In the genomic region with DNA sequence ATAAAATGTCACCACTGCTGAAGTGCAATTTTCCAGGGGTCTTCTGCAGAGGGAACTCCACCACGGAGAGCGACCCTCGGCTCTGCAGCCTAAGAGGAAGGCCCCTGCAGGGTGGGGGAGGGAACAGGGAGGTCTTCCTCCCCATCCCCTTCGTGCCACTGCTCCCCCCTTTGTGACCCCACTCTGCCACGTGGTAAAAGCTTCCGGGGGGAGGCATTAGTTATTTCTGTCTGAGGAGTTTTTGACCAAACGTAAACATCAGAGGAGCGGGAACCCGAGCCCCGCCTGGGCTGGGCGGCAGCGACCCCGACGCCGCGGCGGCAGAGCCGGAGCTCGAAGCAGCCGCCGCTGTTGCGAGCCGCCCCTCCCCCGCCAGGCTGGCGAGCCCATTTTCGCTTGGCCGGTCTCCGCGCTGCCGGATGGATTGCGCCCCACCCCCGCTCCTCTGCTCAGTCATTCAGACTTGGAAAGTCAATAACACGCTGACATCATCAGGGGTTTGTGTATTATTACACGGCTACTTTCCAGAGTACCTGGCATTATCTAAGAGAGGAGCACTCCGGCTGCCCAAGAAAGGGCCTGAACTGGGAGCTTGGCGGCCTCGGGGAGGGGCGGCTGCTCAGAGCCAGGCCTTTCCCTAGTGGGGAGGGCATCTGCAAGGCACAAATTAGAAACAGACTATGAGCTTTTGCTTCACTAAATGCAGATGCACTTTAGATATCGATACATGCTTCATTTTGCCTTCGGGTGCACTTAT, we compare ENCODE assay signal across 8 cellular contexts.
DNase-seq lines count a peak whose midpoint lies in the region; ATAC-seq, FAIRE-seq and TF ChIP-seq lines count a peak whose summit lies in the region.

No MANE protein-coding gene starts in this region.

- no peaks in the 10 kb centered on the region for H3K27me3 ChIP-seq in HepG2 (ENCODE audit: control insufficient read depth in 1 of 2, insufficient read depth in 2 of 2, low read length in 2 of 2)

- TF ChIP-seq POLR2A in HepG2 (IDR thresholded peaks at IDR 0.05; ENCODE audit: insufficient read depth in 1 of 2, low read depth in 2 of 2, low read length in 2 of 2), result peak; percentile 14 to 15; a peak in 2 of 4 replicates

- H3K9me3 Mint-ChIP-seq in dendritic cell treated with granulocyte-macrophage colony-stimulating factor and Interleukin-4, amounts not matched to agents 40 ng/mL and 50 ng/mL, for 4 days, result no peaks in the 10 kb centered on the region

- no peaks in the 10 kb centered on the region for H3K9me3 ChIP-seq in HepG2 (ENCODE audit: low read length)

- peak; percentile 52 for FAIRE-seq in HepG2 (lab: Jason Lieb, UNC)

- peak overlapping the region; percentile 98 for H3K27ac Mint-ChIP-seq in dendritic cell treated with granulocyte-macrophage colony-stimulating factor and Interleukin-4, amounts not matched to agents 40 ng/mL and 50 ng/mL, for 4 days

- no peaks in the 10 kb centered on the region for H3K27me3 Mint-ChIP-seq in dendritic cell treated with granulocyte-macrophage colony-stimulating factor and Interleukin-4, amounts not matched to agents 40 ng/mL and 50 ng/mL, for 4 days

- H3K4me1 Mint-ChIP-seq in dendritic cell treated with granulocyte-macrophage colony-stimulating factor and Interleukin-4, amounts not matched to agents 40 ng/mL and 50 ng/mL, for 4 days (ENCODE audit: low read depth), result peaks cover 64% of the 10 kb centered on the region

- no peaks in the 10 kb centered on the region for H3K36me3 Mint-ChIP-seq in dendritic cell treated with granulocyte-macrophage colony-stimulating factor and Interleukin-4, amounts not matched to agents 40 ng/mL and 50 ng/mL, for 4 days (ENCODE audit: low read depth)

- peak overlapping the region; percentile 84 for H3K9ac ChIP-seq in HepG2 (ENCODE audit: insufficient read depth, low read depth, low read length)

- CTCF ChIA-PET in HepG2 (lab: Yijun Ruan, JAX; ENCODE audit: low intra/inter-chr PET ratio, low total read pairs), result no interaction called here

- peak; percentile 98 for TF ChIP-seq EP300 in HepG2 (IDR thresholded peaks at IDR 0.05; ENCODE audit: low read depth in 2 of 2, low read length in 2 of 2)
- TF ChIP-seq EP300 in HepG2 (CRISPR knock-in tag; IDR thresholded peaks at IDR 0.05; ENCODE audit: borderline replicate concordance), result peak; percentile 99

- DNase-seq in C1 segment of cervical spinal cord (lab: John Stamatoyannopoulos, UW) (peak; percentile 69 to 98 (median 93)), NCI-H69 (lab: John Stamatoyannopoulos, UW) (peak; percentile 100), HepG2 (ENCODE audit: low spot score) (peak; percentile 98)
- peak; percentile 95 to 96 for DNase-seq in activated CD4-positive, alpha-beta T cell treated with anti-CD3 and anti-CD28 coated beads, Interleukin-2, amount 50 U/mL, for 24 hours (ENCODE audit: low read depth in 1 of 2, low spot score in 1 of 2)
- DNase-seq in stimulated activated CD4-positive, alpha-beta T cell treated with anti-CD3 and anti-CD28 coated beads, Interleukin-2, amount 100 ng/mL, for 48 hours, result peak; percentile 94 to 95

- H3K27ac ChIP-seq in HepG2 (ENCODE audit: extremely low read length, insufficient read depth, low read length), result peak overlapping the region; percentile 93

- intact Hi-C loops in dendritic cell treated with granulocyte-macrophage colony-stimulating factor and Interleukin-4, amounts not matched to agents 40 ng/mL and 50 ng/mL, for 4 days (cut with micrococcal nuclease), result loop anchor here (1.0 to 10.0 kb wide), 8 partner anchors 37 to 418 kb away; partner anchors contain the start of gene TBL1XR1
- intact Hi-C loops in HepG2 (cut with micrococcal nuclease; ENCODE audit: unreplicated experiment), result loop anchor here (1.0 to 5.0 kb wide), 3 partner anchors 14 to 463 kb away; no protein-coding TSS in a partner anchor

- H3K4me2 ChIP-seq in HepG2 (ENCODE audit: low read depth, low read length), result peak overlapping the region; percentile 93

- ATAC-seq in GM19372 (IDR thresholded peaks at IDR 0.05; ENCODE audit: low read depth, unreplicated experiment) (peak; percentile 69), HG03521 (IDR thresholded peaks at IDR 0.05; ENCODE audit: unreplicated experiment) (peak; percentile 67), HepG2 (peak; percentile 76)

- no peaks in the 10 kb centered on the region for H3K79me2 ChIP-seq in HepG2 (ENCODE audit: insufficient read depth, low read length)

- in situ Hi-C loops in HepG2 (cut with HindIII; ENCODE audit: extremely low pct_ligation_motif_present, low pct_unique_long_range_greater_than_20kb), result loop anchor here (5.0 to 10.0 kb wide), 3 partner anchors 162 to 415 kb away; partner anchors contain the start of gene TBL1XR1

- peaks cover 73% of the 10 kb centered on the region for H3K4me1 ChIP-seq in HepG2 (ENCODE audit: insufficient read depth, low read length)

- no peaks in the 10 kb centered on the region for H4K20me1 ChIP-seq in HepG2 (ENCODE audit: insufficient read depth, low read length)

- WGBS in HepG2 (ENCODE audit: low lambda C conversion rate), result 2% methylated on average over 12 of the region's 40 CpGs

- TF ChIP-seq RAD21 in HepG2 (CRISPR knock-in tag; IDR thresholded peaks at IDR 0.05), result peak; percentile 93

- H2AFZ ChIP-seq in HepG2 (ENCODE audit: low read length), result no peak overlapping the region

- H3K36me3 ChIP-seq in HepG2 (replicated peaks in 1 of 2; ENCODE audit: control insufficient read depth in 1 of 2, insufficient read depth in 2 of 2, low read length in 2 of 2), result no peaks in the 10 kb centered on the region

- peak overlapping the region; percentile 35 to 77 (median 58); a peak in 5 of 6 replicates for H3K4me3 ChIP-seq in HepG2 (replicated peaks in 1 of 3; ENCODE audit: insufficient read depth in 1 of 3, low read depth in 2 of 3, low read length in 3 of 3)

- H3K4me3 Mint-ChIP-seq in dendritic cell treated with granulocyte-macrophage colony-stimulating factor and Interleukin-4, amounts not matched to agents 40 ng/mL and 50 ng/mL, for 4 days, result peak overlapping the region; percentile 76

- peak; percentile 49 for TF ChIP-seq CTCF in HepG2 (CRISPR knock-in tag; IDR thresholded peaks at IDR 0.05)

- no TSS peak for BruUV-seq in HepG2 (replicated peaks; lab: Mats Ljungman, UMichigan)

- POLR2A ChIA-PET in HepG2 (lab: Yijun Ruan, JAX), result interaction anchor here (0.6 to 4.4 kb wide), 17 partner anchors 9 to 468 kb away, joined by 3 to 125 read pairs (median 5); partner anchors contain the start of gene TBL1XR1

TF ChIP-seq in HepG2, 621 proteins besides CTCF, POLR2A, EP300 and RAD21 (continues in another document):
- TF ChIP-seq NR3C1 (CRISPR knock-in tag; IDR thresholded peaks at IDR 0.05), result no peak
- TF ChIP-seq NFATC3 (CRISPR knock-in tag; IDR thresholded peaks at IDR 0.05), result no peak
- no peak for TF ChIP-seq PBX2 (CRISPR knock-in tag; IDR thresholded peaks at IDR 0.05)
- TF ChIP-seq GATAD1 (CRISPR knock-in tag; IDR thresholded peaks at IDR 0.05), result peak; percentile 60
- no peak; the same call in 1 of the 2 replicates for TF ChIP-seq KLF12 (CRISPR knock-in tag; IDR thresholded peaks at IDR 0.05; ENCODE audit: borderline replicate concordance)
- TF ChIP-seq, protein P1, sequence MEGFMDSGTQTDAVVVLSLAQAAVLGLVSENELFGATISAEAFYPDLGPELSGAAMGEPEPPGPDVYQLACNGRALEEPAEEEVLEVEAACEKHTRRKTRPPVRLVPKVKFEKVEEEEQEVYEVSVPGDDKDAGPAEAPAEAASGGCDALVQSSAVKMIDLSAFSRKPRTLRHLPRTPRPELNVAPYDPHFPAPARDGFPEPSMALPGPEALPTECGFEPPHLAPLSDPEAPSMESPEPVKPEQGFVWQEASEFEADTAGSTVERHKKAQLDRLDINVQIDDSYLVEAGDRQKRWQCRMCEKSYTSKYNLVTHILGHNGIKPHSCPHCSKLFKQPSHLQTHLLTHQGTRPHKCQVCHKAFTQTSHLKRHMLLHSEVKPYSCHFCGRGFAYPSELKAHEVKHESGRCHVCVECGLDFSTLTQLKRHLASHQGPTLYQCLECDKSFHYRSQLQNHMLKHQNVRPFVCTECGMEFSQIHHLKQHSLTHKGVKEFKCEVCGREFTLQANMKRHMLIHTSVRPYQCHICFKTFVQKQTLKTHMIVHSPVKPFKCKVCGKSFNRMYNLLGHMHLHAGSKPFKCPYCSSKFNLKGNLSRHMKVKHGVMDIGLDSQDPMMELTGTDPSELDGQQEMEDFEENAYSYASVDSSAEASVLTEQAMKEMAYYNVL (CRISPR knock-in tag; IDR thresholded peaks at IDR 0.05; ENCODE audit: borderline replicate concordance), result peak; percentile 88
- no peak for TF ChIP-seq PHF20 (CRISPR knock-in tag; IDR thresholded peaks at IDR 0.05)
- peak; percentile 99 for TF ChIP-seq ZNF788 (CRISPR knock-in tag; IDR thresholded peaks at IDR 0.05; ENCODE audit: borderline replicate concordance)
- peak; percentile 88 for TF ChIP-seq RELA (CRISPR knock-in tag; IDR thresholded peaks at IDR 0.05)
- no peak; the same call in 1 of the 2 replicates for TF ChIP-seq ZNF83 (CRISPR knock-in tag; IDR thresholded peaks at IDR 0.05; ENCODE audit: borderline replicate concordance)
- TF ChIP-seq ZNF784 (CRISPR knock-in tag; IDR thresholded peaks at IDR 0.05; ENCODE audit: borderline replicate concordance), result peak; percentile 13; the same call in 1 of the 2 replicates

Comparison
In these comparisons a context has a peak if more than half of its experiments do, and no peak if none do; other contexts are left out.
1. Peak in every context shown above with its lines: DNase-seq, ATAC-seq, H3K4me3 ChIP-seq and H3K27ac ChIP-seq.